8 cellular contexts compared by ENCODE assay signal in genomic region chr11:90204832-90205646, GRCh38. TPM values are rescaled to one million over a fixed set of nuclear protein-coding genes. Genes with fewer than 3 reads are reported as not detected.
DNase-seq lines count a peak whose midpoint lies in the region; ATAC-seq, FAIRE-seq and TF ChIP-seq lines count a peak whose summit lies in the region.

No MANE protein-coding gene starts in this region.

- no peaks in the 10 kb centered on the region for H3K27me3 ChIP-seq in ascending aorta
- H3K27me3 ChIP-seq in upper lobe of left lung: no peaks in the 10 kb centered on the region

- H3K4me1 ChIP-seq in ascending aorta: peaks cover 0 to 2% of the 10 kb centered on the region in 2 donors
- no peaks in the 10 kb centered on the region for H3K4me1 ChIP-seq in kidney (ENCODE audit: control insufficient read depth in 1 of 2, insufficient read depth in 1 of 2, low read depth in 1 of 2, low read length in 2 of 2)
- no peaks in the 10 kb centered on the region for H3K4me1 ChIP-seq in upper lobe of left lung

- ATAC-seq in GM19023 (IDR thresholded peaks at IDR 0.05; ENCODE audit: unreplicated experiment): peak; percentile 71
- peak; percentile 83 for ATAC-seq in HG03135 (IDR thresholded peaks at IDR 0.05; ENCODE audit: unreplicated experiment)
- peak in 1 of 2 donors; percentile 78 for ATAC-seq in upper lobe of left lung (ENCODE audit: low FRiP score in 2 of 2)

- H3K27ac ChIP-seq in ascending aorta: no peak overlapping the region
- H3K27ac ChIP-seq in kidney (ENCODE audit: low read depth in 2 of 2, low read length in 2 of 2): no peak overlapping the region
- no peak overlapping the region for H3K27ac ChIP-seq in upper lobe of left lung

- TF ChIP-seq CTCF in ascending aorta (IDR thresholded peaks at IDR 0.05) (peak; percentile 49 to 87 (median 75)), kidney (IDR thresholded peaks at IDR 0.05; ENCODE audit: borderline replicate concordance, extremely low read depth, insufficient read depth) (peak; percentile 75), upper lobe of left lung (IDR thresholded peaks at IDR 0.05) (peak; percentile 38 to 81 (median 73))

- peak; percentile 88 for FAIRE-seq in kidney (lab: Jason Lieb, UNC)

- DNase-seq in DMS153 (lab: John Stamatoyannopoulos, UW) (peak; percentile 10), NCI-H446 (lab: John Stamatoyannopoulos, UW) (peak; percentile 13 to 70), ascending aorta (ENCODE audit: low spot score in 2 of 2) (no peak), kidney (no peak), upper lobe of left lung (no peak)
- no peak for DNase-seq in stimulated activated CD4-positive, alpha-beta T cell treated with anti-CD3 and anti-CD28 coated beads, Interleukin-12 subunit alpha, Interleukin-12 subunit beta, amount 100 ng/mL, for 4 hours

- 22 to 25% methylated on average over 3 of the region's 3 CpGs for WGBS in upper lobe of left lung, 2 donors

- H3K4me3 ChIP-seq in ascending aorta (no peak overlapping the region), kidney (ENCODE audit: low read length in 2 of 2) (no peak overlapping the region), upper lobe of left lung (no peak overlapping the region)

- H3K9ac ChIP-seq in kidney (ENCODE audit: low read length in 2 of 2): no peak overlapping the region

- intact Hi-C loops in ascending aorta (cut with DNase I) (no loop called here), kidney (cut with DNase I) (no loop called here)

- H3K36me3 ChIP-seq in ascending aorta (peaks cover 22 to 63% of the 10 kb centered on the region in 2 donors), kidney (ENCODE audit: control insufficient read depth in 1 of 2, insufficient read depth in 2 of 2, low read length in 2 of 2) (peaks cover 12% of the 10 kb centered on the region in 2 donors), upper lobe of left lung (peaks cover 0 to 83% (median 31%) of the 10 kb centered on the region in 4 donors)

- no peak for TF ChIP-seq POLR2A in upper lobe of left lung (IDR thresholded peaks at IDR 0.05)

- H3K9me3 ChIP-seq in ascending aorta (no peaks in the 10 kb centered on the region), kidney (ENCODE audit: control insufficient read depth in 1 of 2, low read length in 2 of 2) (no peaks in the 10 kb centered on the region), upper lobe of left lung (no peaks in the 10 kb centered on the region)

- no peak for TF ChIP-seq EP300 in upper lobe of left lung (IDR thresholded peaks at IDR 0.05)

RNA-seq across cellular contexts. Expression of gene CHORDC1, which starts 17.8 kb away (rescaled TPM):
- total RNA-seq in ascending aorta (15.1 TPM), kidney (21.7 TPM), upper lobe of left lung (10 to 100 TPM; 12.8 to 47.4 (median 32.9) TPM)
- polyA plus RNA-seq in kidney (ENCODE audit: insufficient read depth, low read depth, low replicate concordance): 12.3 TPM

Comparison
In these comparisons a context has a peak if more than half of its experiments do, and no peak if none do; other contexts are left out.
1. DNase-seq: peak in DMS153 (single experiment) and NCI-H446 (2 of 2); none in ascending aorta (0 of 2), kidney (single experiment), upper lobe of left lung (0 of 2) and stimulated activated CD4-positive, alpha-beta T cell treated with anti-CD3 and anti-CD28 coated beads, Interleukin-12 subunit alpha, Interleukin-12 subunit beta, amount 100 ng/mL, for 4 hours (single experiment).
2. Peak in every context shown above with its lines, with median percentiles within 50 percentile points of each other: CTCF ChIP-seq.